In the genomic region with DNA sequence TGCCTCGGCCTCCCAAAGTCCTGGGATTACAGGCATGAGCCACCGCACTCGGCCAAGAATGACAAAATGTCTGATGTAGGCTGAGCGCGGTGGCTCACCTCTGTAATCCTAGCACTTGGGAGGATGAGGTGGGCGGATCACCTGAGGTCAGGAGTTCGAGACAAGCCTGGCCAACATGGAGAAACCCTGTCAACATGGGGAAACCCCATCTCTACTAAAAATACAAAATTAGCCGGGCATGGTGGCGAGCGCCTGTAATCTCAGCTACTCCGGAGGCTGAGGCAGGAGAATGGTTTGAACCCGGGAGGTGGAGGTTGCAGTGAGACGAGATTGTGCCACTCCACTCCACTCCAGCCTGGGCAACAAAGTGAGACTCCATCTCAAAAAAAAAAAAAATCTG, we compare ENCODE assay signal across 9 cellular contexts. TPM values are rescaled to one million over a fixed set of nuclear protein-coding genes. Genes with fewer than 3 reads are reported as not detected.
DNase-seq lines count a peak whose midpoint lies in the region; ATAC-seq, FAIRE-seq and TF ChIP-seq lines count a peak whose summit lies in the region.
"Not testable (repeated sequence)": the region's sequence is repeated elsewhere in the genome, so short reads cannot be mapped to it uniquely, and the experiment has no call there.
"Had no signal": no experiment of that assay in that cellular context is flagged by ENCODE, and none has a peak within 500 bp of the region (broad histone marks: within the 10 kb centered on the region; RNA-seq: fewer than 3 reads in every experiment).

No MANE protein-coding gene starts in this region.

- not testable (repeated sequence) for ATAC-seq in activated naive CD8-positive, alpha-beta T cell treated with anti-CD3 and anti-CD28 coated beads, Interleukin-2, amount 50 U/mL, for 24 hours; naive B cell (ENCODE audit: low read depth in 2 of 2); stimulated activated memory B cell treated with anti-CD40 and anti-IgM and Interleukin-4, amounts not matched to agents 10 μg/mL and 1 μg/mL and 100 μg/mL, for 72 hours

- H3K4me3 Mint-ChIP-seq in activated naive CD8-positive, alpha-beta T cell treated with anti-CD3 and anti-CD28 coated beads, Interleukin-2, amount 50 U/mL, for 24 hours = peak overlapping the region; percentile 58
- peak overlapping the region; percentile 95 to 100 (median 98) for H3K4me3 Mint-ChIP-seq in naive B cell
- H3K4me3 Mint-ChIP-seq in stimulated activated memory B cell treated with anti-CD40 and anti-IgM and Interleukin-4, amounts not matched to agents 10 μg/mL and 1 μg/mL and 100 μg/mL, for 72 hours = peak overlapping the region; percentile 79

- H3K9me2 ChIP-seq in OCI-LY1 (ENCODE audit: low read depth, low read length) = not testable (repeated sequence)

- peaks cover 0 to 45% (median 8%) of the 10 kb centered on the region in 11 experiments; a peak in 13 of 22 replicates for H3K36me3 ChIP-seq in BLaER1 treated with 17β-estradiol and CSF1 and Interleukin-3, amounts not matched to agents 10 nM and 100 nM
- not testable (repeated sequence) for H3K36me3 ChIP-seq in OCI-LY1 (ENCODE audit: insufficient read depth, low read length); right atrium auricular region

- H3K9me3 Mint-ChIP-seq in activated naive CD8-positive, alpha-beta T cell treated with anti-CD3 and anti-CD28 coated beads, Interleukin-2, amount 50 U/mL, for 24 hours; naive B cell; stimulated activated memory B cell treated with anti-CD40 and anti-IgM and Interleukin-4, amounts not matched to agents 10 μg/mL and 1 μg/mL and 100 μg/mL, for 72 hours: not testable (repeated sequence)

- FAIRE-seq in GM19239 (lab: Jason Lieb, UNC) = peak; percentile 35

- H3K27me3 Mint-ChIP-seq in activated naive CD8-positive, alpha-beta T cell treated with anti-CD3 and anti-CD28 coated beads, Interleukin-2, amount 50 U/mL, for 24 hours = peaks cover 15% of the 10 kb centered on the region
- not testable (repeated sequence) for H3K27me3 Mint-ChIP-seq in naive B cell; stimulated activated memory B cell treated with anti-CD40 and anti-IgM and Interleukin-4, amounts not matched to agents 10 μg/mL and 1 μg/mL and 100 μg/mL, for 72 hours

- H3K4me2 ChIP-seq in BLaER1 treated with 17β-estradiol and CSF1 and Interleukin-3, amounts not matched to agents 10 nM and 100 nM = peak overlapping the region; percentile 50 to 99 (median 84)
- H3K4me2 ChIP-seq in OCI-LY1 (ENCODE audit: low read length) = peak overlapping the region; percentile 55

- not testable (repeated sequence) for H2AFZ ChIP-seq in OCI-LY1 (ENCODE audit: low read length)

- DNase-seq in GM19239 (ENCODE audit: insufficient read length, low spot score); activated naive CD8-positive, alpha-beta T cell treated with anti-CD3 and anti-CD28 coated beads, Interleukin-2, amount 50 U/mL, for 24 hours; naive B cell: not testable (repeated sequence)
- peak; percentile 52 for DNase-seq in right atrium auricular region (ENCODE audit: low spot score)

- not testable (repeated sequence) for H3F3A ChIP-seq in OCI-LY1 (ENCODE audit: insufficient read depth, low read length)

- H3K9ac ChIP-seq in BLaER1 treated with 17β-estradiol and CSF1 and Interleukin-3, amounts not matched to agents 10 nM and 100 nM = peak overlapping the region in 9 of 11 experiments; percentile 51 to 100 (median 64); a peak in 17 of 22 replicates
- H3K9ac ChIP-seq in OCI-LY1 (ENCODE audit: low read length) = peak overlapping the region; percentile 26; the same call in 1 of the 2 replicates

- peaks cover 5 to 12% (median 10%) of the 10 kb centered on the region in 11 experiments; a peak in 20 of 22 replicates for H3K9me3 ChIP-seq in BLaER1 treated with 17β-estradiol and CSF1 and Interleukin-3, amounts not matched to agents 10 nM and 100 nM (replicated peaks in 1 of 11)
- H3K9me3 ChIP-seq in OCI-LY1 (ENCODE audit: low read length); right atrium auricular region: not testable (repeated sequence)

- H3K27ac ChIP-seq in BLaER1 treated with 17β-estradiol and CSF1 and Interleukin-3, amounts not matched to agents 10 nM and 100 nM = peak overlapping the region in 10 of 11 experiments; percentile 57 to 100 (median 88); a peak in 19 of 22 replicates
- peak overlapping the region; percentile 98 for H3K27ac ChIP-seq in OCI-LY1 (ENCODE audit: low read depth, low read length, poor library complexity, severe bottlenecking)
- H3K27ac ChIP-seq in right atrium auricular region = peak overlapping the region in 1 of 2 donors; percentile 11

- H3K4me3 ChIP-seq in BLaER1 treated with 17β-estradiol and CSF1 and Interleukin-3, amounts not matched to agents 10 nM and 100 nM = peak overlapping the region in 7 of 10 experiments; percentile 2 to 46 (median 35); a peak in 5 of 20 replicates
- H3K4me3 ChIP-seq in OCI-LY1 (ENCODE audit: low read depth, low read length, poor library complexity, severe bottlenecking) = peak overlapping the region; percentile 38
- H3K4me3 ChIP-seq in right atrium auricular region = not testable (repeated sequence)

- H3K4me1 Mint-ChIP-seq in activated naive CD8-positive, alpha-beta T cell treated with anti-CD3 and anti-CD28 coated beads, Interleukin-2, amount 50 U/mL, for 24 hours = peaks cover 42% of the 10 kb centered on the region
- peaks cover 33 to 58% (median 46%) of the 10 kb centered on the region in 3 donors for H3K4me1 Mint-ChIP-seq in naive B cell
- peaks cover 38% of the 10 kb centered on the region for H3K4me1 Mint-ChIP-seq in stimulated activated memory B cell treated with anti-CD40 and anti-IgM and Interleukin-4, amounts not matched to agents 10 μg/mL and 1 μg/mL and 100 μg/mL, for 72 hours

- H4K20me1 ChIP-seq in BLaER1 treated with 17β-estradiol and CSF1 and Interleukin-3, amounts not matched to agents 10 nM and 100 nM; OCI-LY1 (ENCODE audit: insufficient read depth, low read length): not testable (repeated sequence)

- H3K36me3 Mint-ChIP-seq in activated naive CD8-positive, alpha-beta T cell treated with anti-CD3 and anti-CD28 coated beads, Interleukin-2, amount 50 U/mL, for 24 hours (ENCODE audit: low read depth) = peaks cover 11% of the 10 kb centered on the region
- H3K36me3 Mint-ChIP-seq in naive B cell = not testable (repeated sequence)
- peaks cover 13% of the 10 kb centered on the region for H3K36me3 Mint-ChIP-seq in stimulated activated memory B cell treated with anti-CD40 and anti-IgM and Interleukin-4, amounts not matched to agents 10 μg/mL and 1 μg/mL and 100 μg/mL, for 72 hours

- not testable (repeated sequence) for H3K79me2 ChIP-seq in OCI-LY1 (ENCODE audit: insufficient read depth, low read length)

- H3K27ac Mint-ChIP-seq in activated naive CD8-positive, alpha-beta T cell treated with anti-CD3 and anti-CD28 coated beads, Interleukin-2, amount 50 U/mL, for 24 hours = not testable (repeated sequence)
- peak overlapping the region in 3 of 6 donors; percentile 6 to 99 (median 97) for H3K27ac Mint-ChIP-seq in naive B cell
- H3K27ac Mint-ChIP-seq in stimulated activated memory B cell treated with anti-CD40 and anti-IgM and Interleukin-4, amounts not matched to agents 10 μg/mL and 1 μg/mL and 100 μg/mL, for 72 hours = peak overlapping the region; percentile 100

- not testable (repeated sequence) for TF ChIP-seq CTCF in OCI-LY1 (IDR thresholded peaks at IDR 0.05; ENCODE audit: low read length); right atrium auricular region (IDR thresholded peaks at IDR 0.05)

- H3K27me3 ChIP-seq in BLaER1 treated with 17β-estradiol and CSF1 and Interleukin-3, amounts not matched to agents 10 nM and 100 nM; OCI-LY1 (ENCODE audit: insufficient read depth, low read length); right atrium auricular region: not testable (repeated sequence)

- H3K4me1 ChIP-seq in BLaER1 treated with 17β-estradiol and CSF1 and Interleukin-3, amounts not matched to agents 10 nM and 100 nM = peaks cover 27 to 82% (median 42%) of the 10 kb centered on the region in 10 experiments
- H3K4me1 ChIP-seq in OCI-LY1 (ENCODE audit: insufficient read depth, low read length, severe bottlenecking) = peaks cover 44% of the 10 kb centered on the region
- not testable (repeated sequence) for H3K4me1 ChIP-seq in right atrium auricular region

RNA-seq across cellular contexts. Expression of a gene that starts 2.9 kb away (rescaled TPM):
- 10 to 100 TPM in 1 of 2 donors, 1 to 10 TPM in 1; 6.9 to 13.1 TPM for total RNA-seq in right atrium auricular region
- polyA plus RNA-seq in naive B cell (ENCODE audit: low read depth in 6 of 6) = 10 to 100 TPM; 34.0 to 50.2 (median 43.1) TPM

RNA-seq across cellular contexts. Expression of a gene that starts 46.2 kb away (rescaled TPM):
- 10 to 100 TPM in 1 of 2 donors, 1 to 10 TPM in 1; 4.3 to 11.1 TPM for total RNA-seq in right atrium auricular region
- polyA plus RNA-seq in naive B cell (ENCODE audit: low read depth in 6 of 6) = 1 to 10 TPM; 3.1 to 8.2 (median 5.4) TPM
- total RNA-seq: HT1080 had no signal
- polyA plus RNA-seq: CD4-positive, alpha-beta memory T cell had no signal
